1 cellular context compared by ENCODE assay signal in genomic region chr1:12511128-12511484, GRCh38.
TF ChIP-seq lines count a peak whose summit lies in the region.

No MANE protein-coding gene starts in this region.

TF ChIP-seq in liver, 16 proteins besides CTCF, POLR2A, EP300 and RAD21 (continued from another document):
- TF ChIP-seq REST (IDR thresholded peaks at IDR 0.05) (no peak), RXRA (IDR thresholded peaks at IDR 0.05) (no peak), SP1 (IDR thresholded peaks at IDR 0.05) (no peak), EGR1 (IDR thresholded peaks at IDR 0.05; ENCODE audit: low read depth in 2 of 2) (no peak), HNF4A (conservative IDR thresholded peaks at IDR 0.05) (no peak), TAF1 (conservative IDR thresholded peaks at IDR 0.05) (no peak), YY1 (IDR thresholded peaks at IDR 0.05) (no peak), JUND (IDR thresholded peaks at IDR 0.05) (no peak)
